Comparison of ENCODE assay signal across 24 cellular contexts in the genomic region with DNA sequence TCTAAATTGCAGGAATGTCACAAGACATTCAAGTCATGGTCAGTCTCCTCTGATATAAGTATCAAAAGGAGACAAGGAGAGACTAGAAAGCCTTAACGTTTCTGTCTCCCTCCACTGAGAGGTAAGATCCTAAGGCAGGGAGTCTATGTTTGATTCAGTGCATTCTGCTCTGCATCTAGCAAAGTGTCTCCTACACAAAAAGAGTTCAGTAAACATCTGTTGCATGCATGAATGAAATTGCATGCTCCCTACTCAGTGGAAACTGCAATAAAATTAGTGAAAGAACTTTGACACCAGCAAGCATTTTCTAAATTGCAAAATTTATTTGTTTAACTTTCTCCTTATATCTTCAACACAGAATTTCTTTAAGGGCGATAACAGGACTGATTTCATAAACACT.
"Had no signal": no experiment of that assay in that cellular context is flagged by ENCODE, and none has a peak within 500 bp of the region (broad histone marks: within the 10 kb centered on the region; RNA-seq: fewer than 3 reads in every experiment).

No MANE protein-coding gene starts in this region.

- H3K4me3 ChIP-seq: esophagus muscularis mucosa, gastroesophageal sphincter, heart left ventricle, left lung, psoas muscle, sigmoid colon, stomach, thyroid gland, vagina had no signal

- H3K27ac ChIP-seq: esophagus muscularis mucosa, foreskin keratinocyte, gastroesophageal sphincter, heart left ventricle, left lung, psoas muscle, sigmoid colon, stomach, thyroid gland, vagina had no signal

- H3K4me1 ChIP-seq: esophagus muscularis mucosa, foreskin keratinocyte, gastroesophageal sphincter, heart left ventricle, left lung, psoas muscle, stomach, thyroid gland had no signal

- H3K9me3 ChIP-seq: esophagus muscularis mucosa, gastroesophageal sphincter, heart left ventricle, left lung, psoas muscle, sigmoid colon, stomach, thyroid gland, vagina had no signal

- H3K36me3 ChIP-seq: esophagus muscularis mucosa, gastroesophageal sphincter, heart left ventricle, left lung, sigmoid colon, stomach, thyroid gland, vagina had no signal

- H3K27me3 ChIP-seq: foreskin keratinocyte, left lung, sigmoid colon, thyroid gland, vagina had no signal

- DNase-seq: dermis blood vessel endothelial cell; effector memory CD4-positive, alpha-beta T cell; foreskin keratinocyte; heart left ventricle; hippocampal formation; left cardiac atrium; left lung; naive thymus-derived CD8-positive, alpha-beta T cell; nephron progenitor cell; nucleus accumbens; posterior cingulate gyrus; psoas muscle; right cardiac atrium; sigmoid colon; stimulated activated CD4-positive, alpha-beta T cell treated with anti-CD3 and anti-CD28 coated beads, Interleukin-2, amount 100 ng/mL, for 24 hours; stimulated activated CD4-positive, alpha-beta T cell treated with anti-CD3 and anti-CD28 coated beads, Interleukin-4, amount 100 ng/mL, for 24 hours; stimulated activated naive CD4-positive, alpha-beta T cell treated with Interleukin-2 at 50 U/mL for 16 hours; stomach; thyroid gland; trophoblast cell had no signal

- ATAC-seq: foreskin keratinocyte; gastroesophageal sphincter; heart left ventricle; left cardiac atrium; left lung; naive thymus-derived CD8-positive, alpha-beta T cell; psoas muscle; right cardiac atrium; stimulated activated effector memory CD8-positive, alpha-beta T cell treated with anti-CD3 and anti-CD28 coated beads, Interleukin-12 subunit alpha, Interleukin-12 subunit beta, amount 100 ng/mL, for 72 hours had no signal
